Comparison of ENCODE assay signal across 9 cellular contexts in the genomic region with DNA sequence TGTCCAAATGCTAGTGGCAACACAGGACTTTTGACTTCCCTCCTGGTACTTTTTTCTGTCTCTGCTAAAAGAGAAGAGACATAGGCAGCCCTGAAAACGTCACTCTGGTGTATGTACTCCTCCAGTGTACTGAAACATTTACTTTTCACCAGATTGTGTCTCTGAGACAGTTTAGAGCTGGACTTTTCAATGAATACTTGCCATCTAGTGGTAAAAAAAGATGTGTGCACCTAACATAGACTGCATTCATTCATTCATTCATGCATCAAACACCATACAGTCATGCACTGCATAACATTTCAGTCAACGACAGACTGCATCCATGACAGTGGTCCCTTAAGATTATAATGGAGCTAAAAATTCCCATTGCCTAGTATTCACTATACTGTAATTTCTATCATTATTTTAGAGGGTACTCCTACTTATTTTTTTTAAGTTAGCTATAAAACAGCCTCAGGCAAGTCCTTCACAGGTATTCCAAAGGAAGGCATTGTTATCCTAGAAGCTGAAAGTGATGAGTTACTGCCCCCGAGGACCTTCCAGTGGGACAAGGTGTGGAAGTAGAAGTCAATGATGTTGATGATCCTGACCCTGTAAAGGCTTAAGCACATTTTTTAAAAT.
A peak's percentile ranks its signal among the peaks of the same experiment; 100 is the strongest.
DNase-seq lines count a peak whose midpoint lies in the region; ATAC-seq and TF ChIP-seq lines count a peak whose summit lies in the region.
"Had no signal": no experiment of that assay in that cellular context is flagged by ENCODE, and none has a peak within 500 bp of the region (broad histone marks: within the 10 kb centered on the region; RNA-seq: fewer than 3 reads in every experiment).

No MANE protein-coding gene starts in this region.

- peaks cover 6% of the 10 kb centered on the region; the same call in 1 of the 2 replicates for H3K9me3 ChIP-seq in SU-DHL-6 (ENCODE audit: insufficient read depth, low read length)

- peaks cover 4% of the 10 kb centered on the region for H3K4me1 Mint-ChIP-seq in activated T-helper 1 cell treated with anti-CD3 and anti-CD28 coated beads, Interleukin-12 subunit alpha, Interleukin-12 subunit beta, Interleukin-2, Interleukin-4 antibody, amounts not matched to agents 30 ng/mL and 10 ng/mL and 1 ng/mL, durations not matched to agents 14 hours and 24 hours and 36 hours (ENCODE audit: low read depth)

- H3K9me3 Mint-ChIP-seq in activated T-helper 1 cell treated with anti-CD3 and anti-CD28 coated beads, Interleukin-12 subunit alpha, Interleukin-12 subunit beta, Interleukin-2, Interleukin-4 antibody, amounts not matched to agents 30 ng/mL and 10 ng/mL and 1 ng/mL, durations not matched to agents 14 hours and 24 hours and 36 hours: peaks cover 8% of the 10 kb centered on the region

- intact Hi-C loops in sciatic nerve (cut with DNase I): no loop called here
- intact Hi-C loops in activated T-helper 1 cell treated with anti-CD3 and anti-CD28 coated beads, Interleukin-12 subunit alpha, Interleukin-12 subunit beta, Interleukin-2, Interleukin-4 antibody, amounts not matched to agents 30 ng/mL and 10 ng/mL and 1 ng/mL, durations not matched to agents 14 hours and 24 hours and 36 hours (cut with micrococcal nuclease): loop anchor here (1.0 to 2.0 kb wide), 3 partner anchors 100 to 376 kb away; no protein-coding TSS in a partner anchor

- peaks cover 10% of the 10 kb centered on the region for H3K27me3 Mint-ChIP-seq in activated T-helper 1 cell treated with anti-CD3 and anti-CD28 coated beads, Interleukin-12 subunit alpha, Interleukin-12 subunit beta, Interleukin-2, Interleukin-4 antibody, amounts not matched to agents 30 ng/mL and 10 ng/mL and 1 ng/mL, durations not matched to agents 14 hours and 24 hours and 36 hours (ENCODE audit: insufficient read depth)
- H3K27me3 Mint-ChIP-seq: activated naive CD4-positive, alpha-beta T cell treated with anti-CD3 and anti-CD28 coated beads, Interleukin-2, amount 50 U/mL, for 24 hours had no signal

- TF ChIP-seq CTCF in SU-DHL-6 (IDR thresholded peaks at IDR 0.05; ENCODE audit: insufficient read depth, low read length, poor library complexity, severe bottlenecking) (peak; percentile 56), fibroblast of villous mesenchyme (IDR thresholded peaks at IDR 0.05; ENCODE audit: insufficient read depth, low read depth, low read length) (peak; percentile 66)

- H3K36me3 Mint-ChIP-seq in activated T-helper 1 cell treated with anti-CD3 and anti-CD28 coated beads, Interleukin-12 subunit alpha, Interleukin-12 subunit beta, Interleukin-2, Interleukin-4 antibody, amounts not matched to agents 30 ng/mL and 10 ng/mL and 1 ng/mL, durations not matched to agents 14 hours and 24 hours and 36 hours (ENCODE audit: low read depth): no peaks in the 10 kb centered on the region

- H3K79me2 ChIP-seq in SU-DHL-6 (ENCODE audit: insufficient read depth, low read length): no peaks in the 10 kb centered on the region

- no peaks in the 10 kb centered on the region for H4K20me1 ChIP-seq in SU-DHL-6 (ENCODE audit: low read depth, low read length)

- H3K4me3 ChIP-seq in SU-DHL-6 (ENCODE audit: insufficient read depth, low read length, poor library complexity, severe bottlenecking) (no peak overlapping the region), fibroblast of villous mesenchyme (ENCODE audit: low read depth, low read length) (no peak overlapping the region)

- H3F3A ChIP-seq in SU-DHL-6 (ENCODE audit: insufficient read depth): no peaks in the 10 kb centered on the region

- no peaks in the 10 kb centered on the region for H3K27me3 ChIP-seq in SU-DHL-6 (ENCODE audit: low read length)

- H3K9me2 ChIP-seq in SU-DHL-6 (replicated peaks; ENCODE audit: insufficient read depth, low read length): no peaks in the 10 kb centered on the region

- DNase-seq in NCI-H1436 (lab: John Stamatoyannopoulos, UW): peak; percentile 3
- DNase-seq in NCI-H1436 treated with DMSO at 0.1 percent for 48 hours (lab: John Stamatoyannopoulos, UW): no peak
- peak; percentile 38 for DNase-seq in fibroblast of villous mesenchyme (ENCODE audit: low read depth)
- no peak for DNase-seq in sciatic nerve (ENCODE audit: low spot score)
- DNase-seq in activated T-helper 1 cell treated with anti-CD3 and anti-CD28 coated beads, Interleukin-12 subunit alpha, Interleukin-12 subunit beta, Interleukin-2, Interleukin-4 antibody, amounts not matched to agents 30 ng/mL and 10 ng/mL and 1 ng/mL, durations not matched to agents 14 hours and 24 hours and 36 hours (ENCODE audit: low spot score): no peak

- H2AFZ ChIP-seq in SU-DHL-6 (ENCODE audit: low read depth, low read length, severe bottlenecking): no peak overlapping the region

- ATAC-seq in HG03159 (IDR thresholded peaks at IDR 0.05; ENCODE audit: unreplicated experiment) (peak; percentile 64), sciatic nerve (peak; percentile 72), HG03175 (IDR thresholded peaks at IDR 0.05; ENCODE audit: unreplicated experiment) (no peak)

- no peaks in the 10 kb centered on the region for H3K36me3 ChIP-seq in SU-DHL-6 (ENCODE audit: low read length)

- H3K4me3 Mint-ChIP-seq in activated T-helper 1 cell treated with anti-CD3 and anti-CD28 coated beads, Interleukin-12 subunit alpha, Interleukin-12 subunit beta, Interleukin-2, Interleukin-4 antibody, amounts not matched to agents 30 ng/mL and 10 ng/mL and 1 ng/mL, durations not matched to agents 14 hours and 24 hours and 36 hours: no peak overlapping the region
- H3K4me3 Mint-ChIP-seq: activated naive CD4-positive, alpha-beta T cell treated with anti-CD3 and anti-CD28 coated beads, Interleukin-2, amount 50 U/mL, for 24 hours had no signal

- no peak overlapping the region for H3K9ac ChIP-seq in SU-DHL-6 (ENCODE audit: low read length)

- H3K27ac Mint-ChIP-seq in activated T-helper 1 cell treated with anti-CD3 and anti-CD28 coated beads, Interleukin-12 subunit alpha, Interleukin-12 subunit beta, Interleukin-2, Interleukin-4 antibody, amounts not matched to agents 30 ng/mL and 10 ng/mL and 1 ng/mL, durations not matched to agents 14 hours and 24 hours and 36 hours: no peak overlapping the region
- H3K27ac Mint-ChIP-seq: activated naive CD4-positive, alpha-beta T cell treated with anti-CD3 and anti-CD28 coated beads, Interleukin-2, amount 50 U/mL, for 24 hours had no signal

- H3K4me2 ChIP-seq in SU-DHL-6 (ENCODE audit: low read depth, low read length, poor library complexity, severe bottlenecking): no peak overlapping the region

- no peak overlapping the region for H3K27ac ChIP-seq in SU-DHL-6 (ENCODE audit: low read depth, low read length)

Comparison
In these comparisons a context has a peak if more than half of its experiments do, and no peak if none do; other contexts are left out.
1. DNase-seq: peak in NCI-H1436 (single experiment) and fibroblast of villous mesenchyme (single experiment); none in NCI-H1436 treated with DMSO at 0.1 percent for 48 hours (single experiment), sciatic nerve (single experiment) and activated T-helper 1 cell treated with anti-CD3 and anti-CD28 coated beads, Interleukin-12 subunit alpha, Interleukin-12 subunit beta, Interleukin-2, Interleukin-4 antibody, amounts not matched to agents 30 ng/mL and 10 ng/mL and 1 ng/mL, durations not matched to agents 14 hours and 24 hours and 36 hours (single experiment).